In the genomic region with DNA sequence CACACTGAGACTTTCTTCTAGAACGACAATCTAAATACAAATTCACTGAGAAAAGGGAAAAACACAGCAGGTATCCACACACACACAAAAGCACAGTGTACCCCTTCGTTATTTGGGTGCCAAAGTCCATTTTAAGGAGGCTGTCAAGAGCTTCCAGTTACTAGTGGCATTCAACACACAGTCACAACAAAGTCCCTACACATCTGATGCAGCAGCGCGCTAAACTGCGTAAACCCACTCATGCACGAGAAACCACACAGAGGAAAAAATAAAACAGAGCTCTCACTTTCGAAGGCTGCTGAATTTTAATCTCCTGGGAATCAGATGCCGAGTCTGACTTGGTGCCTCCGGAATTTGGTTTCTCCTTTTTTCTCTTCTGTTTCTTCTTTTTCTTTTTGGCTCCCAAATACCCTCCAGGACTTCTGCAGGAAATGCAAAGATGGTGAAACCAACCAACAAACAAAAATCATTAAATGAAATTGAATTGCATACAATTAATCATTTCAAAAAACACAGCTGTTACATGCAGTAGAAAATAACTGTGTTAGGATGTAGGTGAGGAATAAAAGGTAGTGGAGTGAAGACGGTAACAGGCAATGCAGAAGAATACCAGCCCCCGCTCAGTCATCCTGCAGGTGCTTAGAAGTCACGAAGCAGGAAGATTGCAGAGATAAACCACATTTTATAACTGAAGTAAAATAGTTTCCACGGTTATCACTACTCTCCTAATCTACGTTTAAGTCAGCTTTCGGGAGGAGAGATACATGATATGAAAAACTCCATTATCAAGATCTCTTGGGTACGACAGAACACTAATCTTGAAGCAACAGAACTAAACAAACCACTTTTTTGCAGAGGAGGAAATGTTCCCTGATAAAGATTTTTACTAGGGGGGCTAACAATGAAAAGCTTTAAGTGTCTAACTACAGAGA, we compare ENCODE assay signal across 8 cellular contexts. TPM values are rescaled to one million over a fixed set of nuclear protein-coding genes. Genes with fewer than 3 reads are reported as not detected.
DNase-seq lines count a peak whose midpoint lies in the region; ATAC-seq and TF ChIP-seq lines count a peak whose summit lies in the region.

No MANE protein-coding gene starts in this region.

- H3K9ac ChIP-seq in PC-3 (ENCODE audit: low read length): no peak overlapping the region

- no peaks in the 10 kb centered on the region for H4K20me1 ChIP-seq in PC-3 (ENCODE audit: low read length)

- peak; percentile 85 for ATAC-seq in GM18499 (IDR thresholded peaks at IDR 0.05; ENCODE audit: insufficient read depth, unreplicated experiment)
- peak; percentile 95 for ATAC-seq in GM21786 (IDR thresholded peaks at IDR 0.05; ENCODE audit: unreplicated experiment)
- ATAC-seq in left lung: no peak
- no peak for ATAC-seq in left ventricle myocardium superior
- ATAC-seq in body of pancreas: no peak
- ATAC-seq in PC-3: no peak

- no peaks in the 10 kb centered on the region for H3F3A ChIP-seq in PC-3 (ENCODE audit: low read length, unreplicated experiment)

- H3K79me2 ChIP-seq in PC-3 (ENCODE audit: low read length): 0 out of 2 replicates have a peak, but pooled peaks cover 5% of the 10 kb centered on the region

- H3K4me1 ChIP-seq in left lung: no peaks in the 10 kb centered on the region
- peaks cover 10% of the 10 kb centered on the region for H3K4me1 ChIP-seq in body of pancreas
- H3K4me1 ChIP-seq in PC-3 (ENCODE audit: insufficient read depth, low read length): 0 out of 2 replicates have a peak, but pooled peaks cover 2% of the 10 kb centered on the region

- WGBS in body of pancreas, 2 donors: 57 to 63% methylated on average over 16 of the region's 16 CpGs

- intact Hi-C loops in left lung (cut with DNase I): no loop called here
- intact Hi-C loops in left ventricle myocardium superior (cut with micrococcal nuclease): no loop called here
- intact Hi-C loops in body of pancreas (cut with DNase I): no loop called here
- intact Hi-C loops in PC-3 (cut with micrococcal nuclease): no loop called here

- peak; percentile 74 for DNase-seq in NCI-H2171 treated with DMSO at 0.1 percent for 48 hours (lab: John Stamatoyannopoulos, UW)
- DNase-seq in glutamatergic neuron: no peak
- DNase-seq in left lung: no peak
- DNase-seq in left ventricle myocardium superior: no peak
- DNase-seq in body of pancreas: no peak
- DNase-seq in PC-3: no peak

- H3K27me3 Mint-ChIP-seq in glutamatergic neuron (ENCODE audit: unreplicated experiment): peaks cover 8% of the 10 kb centered on the region

- no peak for TF ChIP-seq POLR2A in body of pancreas (IDR thresholded peaks at IDR 0.05)

- no TSS peak for BruUV-seq in PC-3 (replicated peaks; lab: Mats Ljungman, UMichigan)

- H3K27ac Mint-ChIP-seq in glutamatergic neuron (ENCODE audit: unreplicated experiment): peak overlapping the region; percentile 79

- H3K4me3 Mint-ChIP-seq in glutamatergic neuron (ENCODE audit: unreplicated experiment): peak overlapping the region; percentile 66

- H3K9me3 ChIP-seq in left lung (no peaks in the 10 kb centered on the region), body of pancreas (no peaks in the 10 kb centered on the region), PC-3 (ENCODE audit: low read length) (no peaks in the 10 kb centered on the region)

- peaks cover 32% of the 10 kb centered on the region for H3K4me1 Mint-ChIP-seq in glutamatergic neuron (ENCODE audit: low read depth, unreplicated experiment)

- CTCF ChIA-PET in PC-3 (lab: Charles Lee): no interaction called here

- H3K27me3 ChIP-seq in left lung (no peaks in the 10 kb centered on the region), body of pancreas (no peaks in the 10 kb centered on the region), PC-3 (ENCODE audit: low read length) (no peaks in the 10 kb centered on the region)

- peaks cover 4% of the 10 kb centered on the region for H3K9me3 Mint-ChIP-seq in glutamatergic neuron (ENCODE audit: unreplicated experiment)

- H3K4me3 ChIP-seq in left lung (no peak overlapping the region), body of pancreas (no peak overlapping the region), PC-3 (ENCODE audit: low read length) (no peak overlapping the region)

- no peaks in the 10 kb centered on the region for H3K9me2 ChIP-seq in PC-3 (replicated peaks; ENCODE audit: low read length)

- TF ChIP-seq CTCF in glutamatergic neuron (IDR thresholded peaks at IDR 0.05; ENCODE audit: partially characterized antibody, unreplicated experiment) (no peak), left lung (IDR thresholded peaks at IDR 0.05) (no peak), body of pancreas (IDR thresholded peaks at IDR 0.05) (no peak), PC-3 (conservative IDR thresholded peaks at IDR 0.05; ENCODE audit: low read depth, low read length) (no peak)

- no peak overlapping the region for H3K4me2 ChIP-seq in PC-3 (ENCODE audit: low read length)

- H3K36me3 ChIP-seq in left lung (peaks cover 0 to 6% of the 10 kb centered on the region in 2 donors), body of pancreas (replicated peaks in 1 of 2; ENCODE audit: insufficient read depth in 1 of 2, low read depth in 2 of 2) (no peaks in the 10 kb centered on the region), PC-3 (ENCODE audit: low read depth, low read length) (no peaks in the 10 kb centered on the region)

- no peak overlapping the region for H2AFZ ChIP-seq in PC-3 (ENCODE audit: low read length)

- POLR2A ChIA-PET in PC-3 (lab: Charles Lee; ENCODE audit: unreplicated experiment): no interaction called here

- H3K27ac ChIP-seq in left lung (no peak overlapping the region), body of pancreas (no peak overlapping the region), PC-3 (ENCODE audit: low read length) (no peak overlapping the region)

- H3K36me3 Mint-ChIP-seq in glutamatergic neuron (ENCODE audit: unreplicated experiment): peaks cover 4% of the 10 kb centered on the region

RNA-seq across cellular contexts. Expression of gene NMT2, which starts 27.1 kb away (rescaled TPM):
- total RNA-seq in glutamatergic neuron (ENCODE audit: unreplicated experiment) (33.4 TPM), left lung (10 to 100 TPM in 1 of 2 donors, 1 to 10 TPM in 1; 9.2 to 11.3 TPM), left ventricle myocardium superior (14.9 TPM), body of pancreas (10 to 100 TPM in 1 of 2 donors, 1 to 10 TPM in 1; 9.9 to 16.9 TPM), PC-3 (2014; rRNA removed) (11.0 and 14.4 TPM in 2 replicates)

RNA-seq across cellular contexts. Expression of gene RPP38, which starts 44.2 kb away (rescaled TPM):
- 11.6 TPM for total RNA-seq in glutamatergic neuron (ENCODE audit: unreplicated experiment)
- 10 to 100 TPM; 11.7 to 14.3 TPM for total RNA-seq in left lung
- 8.4 TPM for total RNA-seq in left ventricle myocardium superior
- total RNA-seq in body of pancreas: 10 to 100 TPM in 1 of 2 donors, 1 to 10 TPM in 1; 7.3 to 24.4 TPM
- 8.5 and 9.9 TPM in 2 replicates for total RNA-seq in PC-3 (2014; rRNA removed)

RNA-seq across cellular contexts. Expression of gene ACBD7, which starts 52.8 kb away (rescaled TPM):
- total RNA-seq in glutamatergic neuron (ENCODE audit: unreplicated experiment): 1.5 TPM
- 1 to 10 TPM in 1 of 2 donors, under 1 TPM in 1; 0.21 to 1.3 TPM for total RNA-seq in left lung
- total RNA-seq in left ventricle myocardium superior: not detected
- total RNA-seq in body of pancreas: not detected
- total RNA-seq in PC-3 (2014; rRNA removed): 3.3 and 5.4 TPM in 2 replicates

Comparison
In these comparisons a context has a peak if more than half of its experiments do, and no peak if none do; other contexts are left out.
1. ATAC-seq: peak in GM18499 (single experiment) and GM21786 (single experiment); none in left lung (single experiment), left ventricle myocardium superior (single experiment), body of pancreas (single experiment) and PC-3 (single experiment).